Comparison of ENCODE assay signal across 1 cellular context in genomic region chr13:26991508-26992181, GRCh38.
TF ChIP-seq lines count a peak whose summit lies in the region.

No MANE protein-coding gene starts in this region.

TF ChIP-seq in HepG2, 621 proteins besides CTCF, POLR2A, EP300 and RAD21 (continued from another document and continues in another):
- TF ChIP-seq ZMYM4 (CRISPR knock-in tag; IDR thresholded peaks at IDR 0.05) (peak; percentile 65), ZNF230 (CRISPR knock-in tag; IDR thresholded peaks at IDR 0.05) (peak; percentile 27; the same call in 1 of the 2 replicates), ZNF34 (CRISPR knock-in tag; IDR thresholded peaks at IDR 0.05; ENCODE audit: borderline replicate concordance) (0 out of 2 replicates have a peak, but pooled peaks have one; percentile 32), HIVEP1 (CRISPR knock-in tag; IDR thresholded peaks at IDR 0.05) (no peak), FOXM1 (CRISPR knock-in tag; IDR thresholded peaks at IDR 0.05) (no peak), ZNF878 (CRISPR knock-in tag; IDR thresholded peaks at IDR 0.05) (0 out of 2 replicates have a peak, but pooled peaks have one; percentile 47), ZNF407 (CRISPR knock-in tag; IDR thresholded peaks at IDR 0.05; ENCODE audit: not compliant biosample characterization) (no peak), ZNF33A (CRISPR knock-in tag; IDR thresholded peaks at IDR 0.05; ENCODE audit: borderline replicate concordance) (no peak), ZFX (CRISPR knock-in tag; IDR thresholded peaks at IDR 0.05; ENCODE audit: low read depth) (peak; percentile 55; the same call in 1 of the 2 replicates), ZNF274 (CRISPR knock-in tag; IDR thresholded peaks at IDR 0.05) (peak; percentile 66), ZNF691 (CRISPR knock-in tag; IDR thresholded peaks at IDR 0.05; ENCODE audit: borderline replicate concordance, low read depth) (peak; percentile 99), HMG20A (CRISPR knock-in tag; IDR thresholded peaks at IDR 0.05; ENCODE audit: borderline replicate concordance) (peak; percentile 50; the same call in 1 of the 2 replicates), ZNF552 (CRISPR knock-in tag; IDR thresholded peaks at IDR 0.05; ENCODE audit: borderline replicate concordance) (no peak), ELF4 (CRISPR knock-in tag; IDR thresholded peaks at IDR 0.05; ENCODE audit: borderline replicate concordance) (no peak), SOX13 (IDR thresholded peaks at IDR 0.05) (no peak; the same call in 1 of the 2 replicates), SOX13 (CRISPR knock-in tag; conservative IDR thresholded peaks at IDR 0.05 in 1 of 2, IDR thresholded peaks at IDR 0.05 in 1 of 2) (peak in 1 of 2 experiments; percentile 64; a peak in 2 of 4 replicates), NR0B2 (CRISPR knock-in tag; IDR thresholded peaks at IDR 0.05) (no peak), ZNF687 (CRISPR knock-in tag; IDR thresholded peaks at IDR 0.05) (peak; percentile 59), MED1 (CRISPR knock-in tag; IDR thresholded peaks at IDR 0.05) (peak; percentile 78), ZGPAT (CRISPR knock-in tag; IDR thresholded peaks at IDR 0.05) (peak; percentile 68; the same call in 1 of the 2 replicates), ZNF558 (CRISPR knock-in tag; IDR thresholded peaks at IDR 0.05; ENCODE audit: borderline replicate concordance) (no peak), PHF5A (CRISPR knock-in tag; IDR thresholded peaks at IDR 0.05; ENCODE audit: low read depth, unreplicated experiment) (no peak), GFI1 (CRISPR knock-in tag; IDR thresholded peaks at IDR 0.05; ENCODE audit: borderline replicate concordance) (no peak; the same call in 1 of the 2 replicates), ZNF883 (CRISPR knock-in tag; IDR thresholded peaks at IDR 0.05; ENCODE audit: not compliant biosample characterization) (peak; percentile 22), TEAD2 (CRISPR knock-in tag; IDR thresholded peaks at IDR 0.05) (no peak), ZFP91 (CRISPR knock-in tag; IDR thresholded peaks at IDR 0.05; ENCODE audit: borderline replicate concordance) (peak; percentile 37; the same call in 1 of the 2 replicates), NONO (IDR thresholded peaks at IDR 0.05) (no peak), NONO (CRISPR knock-in tag; conservative IDR thresholded peaks at IDR 0.05) (peak; percentile 64), MXD3 (CRISPR knock-in tag; IDR thresholded peaks at IDR 0.05) (no peak), TCF7L2 (IDR thresholded peaks at IDR 0.05; ENCODE audit: low read depth, low read length) (no peak), HNRNPLL (IDR thresholded peaks at IDR 0.05; ENCODE audit: low read depth, low read length, poor library complexity, severe bottlenecking) (no peak), ZSCAN9 (CRISPR knock-in tag; IDR thresholded peaks at IDR 0.05; ENCODE audit: borderline replicate concordance) (peak; percentile 68; the same call in 1 of the 2 replicates), BCL6 (CRISPR knock-in tag; IDR thresholded peaks at IDR 0.05) (peak; percentile 94), KAT8 (CRISPR knock-in tag; IDR thresholded peaks at IDR 0.05) (peak; percentile 66; the same call in 1 of the 2 replicates), MTF2 (CRISPR knock-in tag; IDR thresholded peaks at IDR 0.05; ENCODE audit: borderline replicate concordance) (no peak), THAP7 (CRISPR knock-in tag; IDR thresholded peaks at IDR 0.05) (no peak), PRPF4 (IDR thresholded peaks at IDR 0.05; ENCODE audit: low read depth, low read length, poor library complexity, severe bottlenecking) (no peak), ZBTB26 (CRISPR knock-in tag; IDR thresholded peaks at IDR 0.05; ENCODE audit: borderline replicate concordance) (peak; percentile 85), ZMYM3 (CRISPR knock-in tag; IDR thresholded peaks at IDR 0.05) (peak; percentile 20; the same call in 1 of the 2 replicates), FOSL1 (CRISPR knock-in tag; IDR thresholded peaks at IDR 0.05; ENCODE audit: borderline replicate concordance) (no peak), SNAI1 (CRISPR knock-in tag; IDR thresholded peaks at IDR 0.05; ENCODE audit: borderline replicate concordance) (no peak), SRSF4 (IDR thresholded peaks at IDR 0.05; ENCODE audit: low read depth, low read length, poor library complexity, severe bottlenecking) (no peak)
